ENCODE assay signal across 11 cellular contexts in the genomic region with DNA sequence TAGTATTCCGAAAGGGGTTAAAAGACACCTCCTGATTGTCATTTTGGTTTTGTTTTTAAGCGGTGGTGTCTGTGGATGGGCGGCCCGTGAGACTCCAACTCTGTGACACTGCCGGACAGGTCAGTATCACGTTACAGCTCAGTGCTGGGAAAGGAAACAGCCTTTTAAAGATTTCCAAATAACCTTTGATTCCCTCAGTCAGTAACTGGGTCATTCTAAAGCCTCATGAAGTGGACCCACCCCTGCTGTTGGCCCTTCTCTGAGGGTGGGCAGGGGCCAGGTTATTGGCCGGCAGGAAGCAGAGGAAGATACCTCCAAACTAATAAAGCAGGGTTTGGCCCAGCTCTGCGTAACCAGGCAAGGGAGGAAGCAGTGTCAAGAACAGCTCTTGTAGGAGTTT. TPM values are rescaled to one million over a fixed set of nuclear protein-coding genes. Genes with fewer than 3 reads are reported as not detected.
DNase-seq lines count a peak whose midpoint lies in the region; ATAC-seq and TF ChIP-seq lines count a peak whose summit lies in the region.
"Had no signal": no experiment of that assay in that cellular context is flagged by ENCODE, and none has a peak within 500 bp of the region (broad histone marks: within the 10 kb centered on the region; RNA-seq: fewer than 3 reads in every experiment).

No MANE protein-coding gene starts in this region.

- peak in 1 of 2 donors; percentile 18 for TF ChIP-seq POLR2A in thyroid gland (IDR thresholded peaks at IDR 0.05)

- peaks cover 32% of the 10 kb centered on the region for H3K4me1 Mint-ChIP-seq in activated CD4-positive, alpha-beta T cell treated with anti-CD3 and anti-CD28 coated beads, Interleukin-2, amount 10 ng/mL, durations not matched to agents 7 days and 5 days
- peaks cover 29% of the 10 kb centered on the region for H3K4me1 Mint-ChIP-seq in neural progenitor cell

- peaks cover 10% of the 10 kb centered on the region for H3K27me3 Mint-ChIP-seq in activated CD4-positive, alpha-beta T cell treated with anti-CD3 and anti-CD28 coated beads, Interleukin-2, amount 10 ng/mL, durations not matched to agents 7 days and 5 days
- H3K27me3 Mint-ChIP-seq in neural progenitor cell (ENCODE audit: insufficient read depth, low read depth): peaks cover 4% of the 10 kb centered on the region

- DNase-seq in activated CD4-positive, alpha-beta T cell treated with anti-CD3 and anti-CD28 coated beads, Interleukin-2, amount 10 ng/mL, durations not matched to agents 7 days and 5 days: no peak
- DNase-seq in activated CD4-positive, alpha-beta T cell treated with anti-CD3 and anti-CD28 coated beads, Interleukin-2, amount 50 U/mL, for 1 hour: no peak
- no peak for DNase-seq in neural progenitor cell (ENCODE audit: low spot score)
- peak; percentile 35 to 53 for DNase-seq in thyroid gland
- DNase-seq in DMS 273 (lab: John Stamatoyannopoulos, UW; ENCODE audit: unreplicated experiment): no peak
- DNase-seq in midbrain (lab: John Stamatoyannopoulos, UW): no peak
- DNase-seq: 8988T; effector CD4-positive, alpha-beta T cell; NCI-H187 treated with DMSO at 0.1 percent for 48 hours had no signal

- H3K9me3 ChIP-seq in esophagus (ENCODE audit: control insufficient read depth in 2 of 2, insufficient read depth in 1 of 2, low read depth in 1 of 2, low read length in 1 of 2) (no peaks in the 10 kb centered on the region), neural progenitor cell (ENCODE audit: low read depth) (no peaks in the 10 kb centered on the region), thyroid gland (no peaks in the 10 kb centered on the region)

- peaks cover 0 to 2% of the 10 kb centered on the region in 2 donors for H3K36me3 ChIP-seq in esophagus (ENCODE audit: control insufficient read depth in 2 of 2, insufficient read depth in 2 of 2, low read length in 1 of 2)
- no peaks in the 10 kb centered on the region for H3K36me3 ChIP-seq in neural progenitor cell
- H3K36me3 ChIP-seq in thyroid gland: no peaks in the 10 kb centered on the region

- H3K27ac ChIP-seq in esophagus (ENCODE audit: low read depth in 2 of 2, low read length in 1 of 2) (peak overlapping the region; percentile 3 to 56), neural progenitor cell (no peak overlapping the region), thyroid gland (peak overlapping the region; percentile 88 to 96 (median 95))

- H3K27ac Mint-ChIP-seq in activated CD4-positive, alpha-beta T cell treated with anti-CD3 and anti-CD28 coated beads, Interleukin-2, amount 10 ng/mL, durations not matched to agents 7 days and 5 days: no peak overlapping the region
- H3K27ac Mint-ChIP-seq in neural progenitor cell: no peak overlapping the region

- no peak overlapping the region for H3K9ac ChIP-seq in neural progenitor cell

- peak overlapping the region; percentile 84 for H3K4me3 Mint-ChIP-seq in activated CD4-positive, alpha-beta T cell treated with anti-CD3 and anti-CD28 coated beads, Interleukin-2, amount 10 ng/mL, durations not matched to agents 7 days and 5 days
- peak overlapping the region; percentile 94 for H3K4me3 Mint-ChIP-seq in neural progenitor cell

- POLR2A ChIA-PET in activated CD4-positive, alpha-beta T cell treated with anti-CD3 and anti-CD28 coated beads, Interleukin-2, amount 10 ng/mL, durations not matched to agents 7 days and 5 days (lab: Charles Lee): no interaction called here

- peak overlapping the region; percentile 93 for H3K4me2 ChIP-seq in neural progenitor cell

- peaks cover 24% of the 10 kb centered on the region for H3K36me3 Mint-ChIP-seq in activated CD4-positive, alpha-beta T cell treated with anti-CD3 and anti-CD28 coated beads, Interleukin-2, amount 10 ng/mL, durations not matched to agents 7 days and 5 days (ENCODE audit: low read depth)
- H3K36me3 Mint-ChIP-seq in neural progenitor cell: peaks cover 19% of the 10 kb centered on the region

- H3K4me3 ChIP-seq in esophagus (ENCODE audit: low read depth in 1 of 2, low read length in 2 of 2) (peak overlapping the region in 1 of 2 donors; percentile 67), neural progenitor cell (peak overlapping the region; percentile 96), thyroid gland (replicated peaks in 1 of 3) (peak overlapping the region in 1 of 3 donors; percentile 3)

- no peak overlapping the region for H2AFZ ChIP-seq in neural progenitor cell (replicated peaks)

- CTCF ChIA-PET in activated CD4-positive, alpha-beta T cell treated with anti-CD3 and anti-CD28 coated beads, Interleukin-2, amount 10 ng/mL, durations not matched to agents 7 days and 5 days (lab: Charles Lee): interaction anchor here (0.5 kb wide), 2 partner anchors 876 to 1796 kb away, joined by 3 to 4 read pairs; no protein-coding TSS in a partner anchor

- H3K4me1 ChIP-seq in esophagus (ENCODE audit: control insufficient read depth in 2 of 2, insufficient read depth in 2 of 2, low read length in 1 of 2) (peaks cover 0 to 3% of the 10 kb centered on the region in 2 donors), neural progenitor cell (peaks cover 25% of the 10 kb centered on the region), thyroid gland (peaks cover 32 to 47% of the 10 kb centered on the region in 2 donors)

- H3K27me3 ChIP-seq in esophagus (ENCODE audit: control insufficient read depth in 1 of 2, insufficient read depth in 2 of 2, low read length in 2 of 2): no peaks in the 10 kb centered on the region
- H3K27me3 ChIP-seq in neural progenitor cell: peaks cover 8% of the 10 kb centered on the region
- H3K27me3 ChIP-seq in thyroid gland: no peaks in the 10 kb centered on the region

- intact Hi-C loops in thyroid gland (cut with DNase I): loop anchor here (10.0 kb wide), 2 partner anchors 297 to 487 kb away; no protein-coding TSS in a partner anchor

- H4K20me1 ChIP-seq in neural progenitor cell (ENCODE audit: low read depth): peaks cover 62% of the 10 kb centered on the region

- no peak for ATAC-seq in HG03432 (IDR thresholded peaks at IDR 0.05; ENCODE audit: unreplicated experiment)

- H3K9me3 Mint-ChIP-seq in activated CD4-positive, alpha-beta T cell treated with anti-CD3 and anti-CD28 coated beads, Interleukin-2, amount 10 ng/mL, durations not matched to agents 7 days and 5 days: no peaks in the 10 kb centered on the region
- H3K9me3 Mint-ChIP-seq in neural progenitor cell: no peaks in the 10 kb centered on the region

- TF ChIP-seq CTCF in neural progenitor cell (IDR thresholded peaks at IDR 0.05) (no peak), thyroid gland (IDR thresholded peaks at IDR 0.05) (no peak)

- WGBS in esophagus, 2 donors: 62 to 71% methylated on average over 8 of the region's 8 CpGs
- WGBS in thyroid gland, 2 donors: 23 to 53% methylated on average over 8 of the region's 8 CpGs

- peaks cover 73% of the 10 kb centered on the region for H3K79me2 ChIP-seq in neural progenitor cell (ENCODE audit: low read depth)

- H3F3A ChIP-seq in neural progenitor cell (ENCODE audit: low read depth): peaks cover 9% of the 10 kb centered on the region

RNA-seq across cellular contexts. Expression of a gene that starts 2.3 kb away (rescaled TPM):
- 1 to 10 TPM; 7.9 to 8.4 TPM for total RNA-seq in activated CD4-positive, alpha-beta T cell treated with anti-CD3 and anti-CD28 coated beads, Interleukin-2, amount 10 ng/mL, durations not matched to agents 7 days and 5 days
- polyA plus RNA-seq in esophagus: 1 to 10 TPM; 2.7 to 3.1 TPM
- total RNA-seq in neural progenitor cell (ENCODE audit: low replicate concordance) (47.6 and 67.0 TPM in 2 replicates), thyroid gland (10 to 100 TPM; 18.5 to 38.4 (median 23.5) TPM)

Comparison
In these comparisons a context has a peak if more than half of its experiments do, and no peak if none do; other contexts are left out.
1. DNase-seq: peak in thyroid gland (2 of 2); none in activated CD4-positive, alpha-beta T cell treated with anti-CD3 and anti-CD28 coated beads, Interleukin-2, amount 10 ng/mL, durations not matched to agents 7 days and 5 days (single experiment), activated CD4-positive, alpha-beta T cell treated with anti-CD3 and anti-CD28 coated beads, Interleukin-2, amount 50 U/mL, for 1 hour (single experiment), neural progenitor cell (single experiment), DMS 273 (single experiment) and midbrain (single experiment).